ENCODE assay signal across 8 cellular contexts in the genomic region with DNA sequence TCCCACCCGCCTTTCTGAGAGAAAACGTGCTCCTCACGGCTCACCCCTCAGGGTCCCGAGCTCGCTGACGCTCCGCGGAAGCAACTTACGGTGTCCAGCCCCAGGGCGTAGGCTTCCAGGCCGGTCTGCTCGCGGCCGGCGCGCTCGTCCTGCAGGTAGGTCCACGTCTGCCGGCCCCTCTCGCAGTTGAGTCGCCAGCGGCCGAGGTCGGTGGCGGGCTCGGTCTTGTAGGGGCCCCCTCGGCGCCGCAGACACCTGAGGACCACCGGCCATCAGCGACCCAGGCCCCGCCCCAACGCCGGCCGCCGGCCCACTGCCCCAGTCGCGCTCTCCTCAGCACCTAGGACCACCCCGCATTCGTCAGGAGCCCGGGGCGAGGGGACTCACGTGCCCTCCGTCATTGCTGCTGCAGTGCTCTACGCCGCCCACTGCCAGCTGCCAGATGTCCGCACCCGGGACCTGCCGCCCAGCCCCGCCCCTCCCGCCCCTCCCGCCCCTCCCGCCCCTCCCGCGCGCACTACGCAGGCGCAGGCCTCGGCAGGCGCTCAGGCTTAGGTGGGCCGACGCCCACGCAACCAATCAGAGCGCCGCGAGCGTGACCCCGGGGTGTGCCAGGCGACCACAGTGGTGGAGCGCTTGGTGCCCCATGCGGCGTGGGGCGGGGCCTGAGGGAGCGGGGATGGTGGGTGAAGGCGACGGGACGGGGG.
A peak's percentile ranks its signal among the peaks of the same experiment; 100 is the strongest.
DNase-seq lines count a peak whose midpoint lies in the region; ATAC-seq lines count a peak whose summit lies in the region.

A gene (minus strand): TSS at position 430 of the 707 bp plus-strand sequence. CDS start 29 bp downstream, at position 401.

- peaks cover 29% of the 10 kb centered on the region for H3K36me3 ChIP-seq in BLaER1

- H3K4me1 ChIP-seq in BLaER1, result peaks cover 47% of the 10 kb centered on the region

- peak within 1 kb of the TSS; percentile 95 for H3K4me3 ChIP-seq in BLaER1

- H3K27me3 ChIP-seq in BLaER1, result no peaks in the 10 kb centered on the region

- H3K9me3 ChIP-seq in BLaER1, result no peaks in the 10 kb centered on the region; the same call in 1 of the 2 replicates

- peak within 1 kb of the TSS; percentile 86 for H3K27ac ChIP-seq in BLaER1

- ATAC-seq in GM19372 (IDR thresholded peaks at IDR 0.05; ENCODE audit: low read depth, unreplicated experiment) (peak; percentile 88), HG03521 (IDR thresholded peaks at IDR 0.05; ENCODE audit: unreplicated experiment) (peak; percentile 91)

- H4K20me1 ChIP-seq in BLaER1, result peaks cover 21% of the 10 kb centered on the region

- peak within 1 kb of the TSS; percentile 98 for H3K4me2 ChIP-seq in BLaER1

- peak; percentile 96 for DNase-seq in NCI-H748 (lab: John Stamatoyannopoulos, UW; ENCODE audit: unreplicated experiment)
- DNase-seq in activated CD4-positive, alpha-beta T cell treated with anti-CD3 and anti-CD28 coated beads, Interleukin-2, amount 50 U/mL, for 1 hour, result peak; percentile 98
- peak; percentile 48 for DNase-seq in cortex of kidney (lab: John Stamatoyannopoulos, UW)
- peak; percentile 100 for DNase-seq in left kidney (ENCODE audit: low read depth, low spot score)
- peak; percentile 96 for DNase-seq in stimulated activated CD4-positive, alpha-beta T cell treated with anti-CD3 and anti-CD28 coated beads, Interleukin-1b, Interleukin-23, amount 100 ng/mL, for 48 hours

- peak within 1 kb of the TSS; percentile 90 for H3K9ac ChIP-seq in BLaER1

Comparison
In these comparisons a context has a peak if more than half of its experiments do, and no peak if none do; other contexts are left out.
1. Peak in every context shown above with its lines: DNase-seq, ATAC-seq, H3K4me3 ChIP-seq and H3K27ac ChIP-seq.
2. DNase-seq: peak in every context shown above with its lines; median percentile 100 in left kidney; 98 in activated CD4-positive, alpha-beta T cell treated with anti-CD3 and anti-CD28 coated beads, Interleukin-2, amount 50 U/mL, for 1 hour; 96 in NCI-H748; 96 in stimulated activated CD4-positive, alpha-beta T cell treated with anti-CD3 and anti-CD28 coated beads, Interleukin-1b, Interleukin-23, amount 100 ng/mL, for 48 hours; 48 in cortex of kidney.